In the genomic region with DNA sequence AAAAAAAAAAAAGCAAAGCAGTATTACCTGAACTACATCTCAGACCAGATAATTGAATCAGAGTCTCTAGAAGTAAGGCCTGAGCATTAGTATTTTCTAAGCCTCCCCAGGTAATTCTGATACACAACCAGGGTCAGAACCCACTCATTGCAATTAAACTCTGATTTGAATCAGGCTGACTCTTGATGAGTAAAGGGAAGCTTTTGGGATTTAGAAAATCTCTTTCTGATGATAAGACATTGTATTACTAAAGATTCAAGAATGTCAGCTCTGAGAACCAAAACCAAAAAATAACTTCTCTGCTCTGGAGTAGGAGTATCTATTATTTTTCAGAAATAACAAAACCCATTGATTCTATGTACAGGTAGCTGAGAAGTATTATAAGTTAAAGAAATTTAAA, we compare ENCODE assay signal across 28 cellular contexts.
DNase-seq lines count a peak whose midpoint lies in the region; ATAC-seq, FAIRE-seq and TF ChIP-seq lines count a peak whose summit lies in the region.
"Had no signal": no experiment of that assay in that cellular context is flagged by ENCODE, and none has a peak within 500 bp of the region (broad histone marks: within the 10 kb centered on the region; RNA-seq: fewer than 3 reads in every experiment).

No MANE protein-coding gene starts in this region.

- H3K4me3 ChIP-seq in osteoblast (ENCODE audit: insufficient read depth, low read length), result no peak overlapping the region
- H3K4me3 ChIP-seq: lower lobe of right lung, mucosa of descending colon, pancreas, SK-N-MC, testis, uterus had no signal

- DNase-seq in EL (peak; percentile 56), RCC 7860 (ENCODE audit: low spot score) (peak; percentile 61), dedifferentiated amniotic fluid mesenchymal stem cell (ENCODE audit: extremely low spot score) (peak; percentile 39), osteoblast (ENCODE audit: insufficient read length, low spot score, missing footprints) (peak; percentile 41), cardiac septum (ENCODE audit: low spot score) (no peak), NAMALWA (ENCODE audit: low spot score) (no peak), T-helper 1 cell (no peak)
- DNase-seq: activated CD4-positive, alpha-beta T cell treated with anti-CD3 and anti-CD28 coated beads, Interleukin-2, amount 10 ng/mL, durations not matched to agents 24 days and 14 days; effector memory CD4-positive, alpha-beta T cell; Karpas-422; kidney; lower lobe of right lung; mucosa of descending colon; NCI-H1694 treated with DMSO at 0.1 percent for 48 hours; NCI-H526; pancreas; stimulated activated CD4-positive, alpha-beta T cell treated with anti-CD3 and anti-CD28 coated beads, Interleukin-12 subunit alpha, Interleukin-12 subunit beta, amount 100 ng/mL, for 4 hours; stimulated activated CD4-positive, alpha-beta T cell treated with anti-CD3 and anti-CD28 coated beads, Interleukin-4, amount 100 ng/mL, for 24 hours; stimulated activated naive B cell treated with anti-CD40 and anti-IgM and Interleukin-4, amounts not matched to agents 10 μg/mL and 1 μg/mL and 100 μg/mL, for 72 hours; testis; uterus; WERI-Rb-1 had no signal

- H3K36me3 ChIP-seq in osteoblast (ENCODE audit: insufficient read depth, low read length), result no peaks in the 10 kb centered on the region
- H3K36me3 ChIP-seq: lower lobe of right lung, pancreas, uterus, WERI-Rb-1 had no signal

- no peak overlapping the region for H2AFZ ChIP-seq in osteoblast (ENCODE audit: low read length)

- FAIRE-seq in RCC 7860 (lab: Jason Lieb, UNC), result peak; percentile 87
- FAIRE-seq: D721Med, kidney, pancreas had no signal

- H3K4me1 ChIP-seq in osteoblast (ENCODE audit: insufficient read depth, low read length), result peaks cover 41% of the 10 kb centered on the region
- H3K4me1 ChIP-seq: lower lobe of right lung, pancreas, testis, uterus had no signal

- H3K79me2 ChIP-seq in osteoblast (ENCODE audit: insufficient read depth, low read length), result no peaks in the 10 kb centered on the region

- no peak overlapping the region for H3K4me2 ChIP-seq in osteoblast (ENCODE audit: insufficient read depth, low read length)

- no peaks in the 10 kb centered on the region for H4K20me1 ChIP-seq in osteoblast (ENCODE audit: insufficient read depth, low read length)

- no peak for ATAC-seq in GM19328 (IDR thresholded peaks at IDR 0.05; ENCODE audit: unreplicated experiment)
- ATAC-seq: activated naive CD4-positive, alpha-beta T cell treated with anti-CD3 and anti-CD28 coated beads, Interleukin-2, amount 50 U/mL, for 72 hours; esophagus mucosa; lower lobe of right lung; mucosa of descending colon; pancreas; stimulated activated naive B cell treated with anti-CD40 and anti-IgM and Interleukin-4, amounts not matched to agents 10 μg/mL and 1 μg/mL and 100 μg/mL, for 72 hours had no signal

- intact Hi-C loops in cardiac septum (cut with DNase I), result no loop called here

- peak overlapping the region; percentile 59 for H3K27ac ChIP-seq in osteoblast (ENCODE audit: low read depth, low read length)
- H3K27ac ChIP-seq: lower lobe of right lung, pancreas, RWPE1, SK-N-MC, testis, uterus, WERI-Rb-1 had no signal

- no peaks in the 10 kb centered on the region for H3K9me3 ChIP-seq in osteoblast (ENCODE audit: low read depth, low read length)
- H3K9me3 ChIP-seq: lower lobe of right lung, mucosa of descending colon, pancreas, testis, uterus had no signal

- TF ChIP-seq CTCF in osteoblast (IDR thresholded peaks at IDR 0.05; ENCODE audit: extremely low read depth, low read depth, low read length), result no peak

- no peaks in the 10 kb centered on the region for H3K27me3 ChIP-seq in osteoblast (ENCODE audit: insufficient read depth, low read length)
- H3K27me3 ChIP-seq: pancreas, testis, uterus had no signal

Comparison
In these comparisons a context has a peak if more than half of its experiments do, and no peak if none do; other contexts are left out.
1. DNase-seq: peak in EL (single experiment), RCC 7860 (single experiment), dedifferentiated amniotic fluid mesenchymal stem cell (single experiment) and osteoblast (single experiment); none in cardiac septum (single experiment), NAMALWA (single experiment) and T-helper 1 cell (0 of 5).